Comparison of ENCODE assay signal across 22 cellular contexts in the genomic region with DNA sequence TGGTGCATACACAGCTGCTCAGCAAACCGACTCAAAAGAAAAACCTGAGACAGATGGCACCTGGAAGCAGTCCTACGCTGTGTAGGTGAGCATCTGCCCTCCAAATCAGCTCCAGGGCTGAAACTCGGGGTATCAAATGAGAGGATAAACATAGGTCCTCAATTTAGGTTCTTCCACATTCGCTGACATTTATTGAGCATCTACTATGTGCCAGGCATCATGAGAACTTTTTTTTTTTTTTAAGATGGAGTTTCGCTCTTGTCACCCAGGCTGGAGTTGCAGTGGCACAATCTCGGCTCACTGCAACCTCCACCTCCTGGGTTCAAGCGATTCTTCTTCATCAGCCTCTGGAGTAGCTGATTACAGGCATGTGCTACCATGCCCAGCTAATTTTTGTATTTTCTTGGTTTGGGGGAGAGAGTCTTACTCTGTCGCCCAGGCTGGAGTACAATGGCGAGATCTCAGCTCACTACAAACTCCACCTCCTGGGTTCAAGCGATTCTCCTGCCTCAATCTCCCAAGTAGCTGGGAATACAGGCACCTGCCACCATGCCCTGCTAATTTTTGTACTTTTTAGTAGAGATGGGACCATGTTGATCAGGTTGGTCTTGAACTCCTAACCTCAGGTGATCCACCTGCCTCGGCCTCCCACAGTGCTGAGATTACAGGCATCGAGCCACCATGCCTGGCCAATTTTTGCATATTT. TPM values are rescaled to one million over a fixed set of nuclear protein-coding genes. Genes with fewer than 3 reads are reported as not detected.
DNase-seq lines count a peak whose midpoint lies in the region; ATAC-seq and TF ChIP-seq lines count a peak whose summit lies in the region.
"Had no signal": no experiment of that assay in that cellular context is flagged by ENCODE, and none has a peak within 500 bp of the region (broad histone marks: within the 10 kb centered on the region; RNA-seq: fewer than 3 reads in every experiment).

No MANE protein-coding gene starts in this region.

- no peak overlapping the region for H3K56ac ChIP-seq in H9 (ENCODE audit: insufficient read length, low read depth, low read length)

- H3K4me3 ChIP-seq in thyroid gland (replicated peaks in 1 of 3), result no peak overlapping the region
- H3K4me3 ChIP-seq: GM23248 had no signal

- no peak overlapping the region for H2AK5ac ChIP-seq in H9 (ENCODE audit: insufficient read length, low read length)

- H3K9me3 Mint-ChIP-seq in activated T-cell treated with anti-CD3 and anti-CD28 coated beads, Interleukin-2, amount 50 U/mL, for 24 hours, result no peaks in the 10 kb centered on the region
- H3K9me3 Mint-ChIP-seq in activated B cell treated with CpG ODN at 0.5 μM for 24 hours (no peaks in the 10 kb centered on the region), H9 (no peaks in the 10 kb centered on the region)
- H3K9me3 Mint-ChIP-seq: CD4-positive, CD25-positive, alpha-beta regulatory T cell had no signal

- no peaks in the 10 kb centered on the region for H3K27me3 Mint-ChIP-seq in activated T-cell treated with anti-CD3 and anti-CD28 coated beads, Interleukin-2, amount 50 U/mL, for 24 hours
- no peaks in the 10 kb centered on the region for H3K27me3 Mint-ChIP-seq in activated B cell treated with CpG ODN at 0.5 μM for 24 hours
- no peaks in the 10 kb centered on the region for H3K27me3 Mint-ChIP-seq in H9 (ENCODE audit: low read depth)

- intact Hi-C loops in activated B cell treated with CpG ODN at 0.5 μM for 24 hours (cut with micrococcal nuclease), result loop anchor here (1.0 kb wide), 1 partner anchor 14 kb away; a partner anchor contains a TSS
- intact Hi-C loops in thyroid gland (cut with DNase I), result no loop called here

- H4K91ac ChIP-seq in H9 (ENCODE audit: insufficient read length, low read depth, low read length), result no peak overlapping the region

- no peak overlapping the region for H3K14ac ChIP-seq in H9 (ENCODE audit: insufficient read depth, low read length)

- H3K27me3 ChIP-seq in thyroid gland, result no peaks in the 10 kb centered on the region
- H3K27me3 ChIP-seq in H9 (ENCODE audit: insufficient read depth, low read length), result no peaks in the 10 kb centered on the region

- WGBS in thyroid gland, 2 donors, result 90 to 91% methylated on average over 12 of the region's 12 CpGs
- no CpG with 5 or more reads among the region's 12 CpGs for WGBS in H9 (ENCODE audit: extremely low coverage, insufficient read length, low lambda C conversion rate)

- H3K4me2 ChIP-seq in H9 (ENCODE audit: insufficient read depth, insufficient read length, low read length), result no peak overlapping the region

- H3K23me2 ChIP-seq in H9 (ENCODE audit: insufficient read length, low read depth, low read length, poor library complexity, severe bottlenecking), result no peaks in the 10 kb centered on the region

- no peak overlapping the region for H2BK5ac ChIP-seq in H9 (ENCODE audit: insufficient read length, low read length)

- H3K9ac ChIP-seq in H9 (ENCODE audit: extremely low read depth, insufficient read length, low read length), result no peak overlapping the region
- H3K9ac ChIP-seq: GM23248 had no signal

- TF ChIP-seq CTCF in activated B cell treated with CpG ODN at 0.5 μM for 24 hours (IDR thresholded peaks at IDR 0.05) (no peak), thyroid gland (IDR thresholded peaks at IDR 0.05) (no peak), H9 (conservative IDR thresholded peaks at IDR 0.05) (no peak)

- H3K18ac ChIP-seq in H9 (ENCODE audit: insufficient read length, low read depth, low read length), result no peak overlapping the region

- no peak for DNase-seq in activated T-cell treated with anti-CD3 and anti-CD28 coated beads, Interleukin-2, amount 50 U/mL, for 24 hours
- no peak for DNase-seq in activated T-cell treated with anti-CD3 and anti-CD28 coated beads for 4 hours
- DNase-seq in NCI-H2171 (lab: John Stamatoyannopoulos, UW), result peak; percentile 37
- DNase-seq in activated B cell treated with CpG ODN at 0.5 μM for 24 hours, result no peak
- no peak for DNase-seq in thyroid gland
- no peak for DNase-seq in H9
- no peak for DNase-seq in Kasumi-1 (lab: John Stamatoyannopoulos, UW)
- DNase-seq: 8988T; CD4-positive, CD25-positive, alpha-beta regulatory T cell; COR-L47; GM23248; HCEC 1CT; KG1; NCI-H1092; NCI-H1436 treated with DMSO at 0.1 percent for 48 hours; NCI-H2029 treated with DMSO at 0.1 percent for 48 hours; NCI-H510A; NCI-H748 treated with DMSO at 0.1 percent for 48 hours; SW 1271; T-helper 2 cell had no signal

- H3K79me2 ChIP-seq in H9 (ENCODE audit: insufficient read depth, low read length), result no peaks in the 10 kb centered on the region

- H2BK20ac ChIP-seq in H9 (ENCODE audit: low read depth, low read length, poor library complexity, severe bottlenecking), result no peak overlapping the region

- H3K27ac ChIP-seq in thyroid gland (peak overlapping the region in 2 of 3 donors; percentile 17 to 67), H9 (ENCODE audit: insufficient read length, low read depth, low read length) (no peak overlapping the region)
- H3K27ac ChIP-seq: GM23248 had no signal

- CTCF ChIA-PET in activated B cell treated with CpG ODN at 0.5 μM for 24 hours (lab: Charles Lee), result interaction anchor here (0.6 to 5.5 kb wide), 3 partner anchors 13 to 754 kb away, joined by 3 to 36 read pairs (median 3); a partner anchor contains a TSS

- H3K4ac ChIP-seq in H9 (ENCODE audit: low read depth, low read length), result no peak overlapping the region

- peaks cover 9 to 11% of the 10 kb centered on the region in 2 donors for H3K4me1 ChIP-seq in thyroid gland
- no peaks in the 10 kb centered on the region for H3K4me1 ChIP-seq in H9 (ENCODE audit: insufficient read depth, low read length)

- H3K36me3 Mint-ChIP-seq in activated T-cell treated with anti-CD3 and anti-CD28 coated beads, Interleukin-2, amount 50 U/mL, for 24 hours (ENCODE audit: low read depth), result peaks cover 65% of the 10 kb centered on the region
- H3K36me3 Mint-ChIP-seq in activated B cell treated with CpG ODN at 0.5 μM for 24 hours (ENCODE audit: low read depth) (peaks cover 42% of the 10 kb centered on the region), H9 (ENCODE audit: insufficient read depth in 1 of 3, low read depth in 3 of 3) (peaks cover 22 to 43% (median 35%) of the 10 kb centered on the region in 3 experiments; a peak in 6 of 7 replicates)

- H3K79me1 ChIP-seq in H9 (ENCODE audit: insufficient read depth, low read depth, low read length, poor library complexity, severe bottlenecking), result no peaks in the 10 kb centered on the region

- H3K9me3 ChIP-seq in thyroid gland (no peaks in the 10 kb centered on the region), H9 (ENCODE audit: control insufficient read depth, low read depth, low read length) (no peaks in the 10 kb centered on the region)

- H3K4me3 Mint-ChIP-seq in activated T-cell treated with anti-CD3 and anti-CD28 coated beads, Interleukin-2, amount 50 U/mL, for 24 hours, result no peak overlapping the region
- no peak overlapping the region for H3K4me3 Mint-ChIP-seq in activated B cell treated with CpG ODN at 0.5 μM for 24 hours
- no peak overlapping the region; a peak in 1 of 5 replicates for H3K4me3 Mint-ChIP-seq in H9
- H3K4me3 Mint-ChIP-seq: CD4-positive, CD25-positive, alpha-beta regulatory T cell had no signal

- H2AFZ ChIP-seq in H9 (ENCODE audit: low read length), result no peak overlapping the region
- H2AFZ ChIP-seq: GM23248 had no signal

- peak overlapping the region; percentile 59 for H3K27ac Mint-ChIP-seq in activated T-cell treated with anti-CD3 and anti-CD28 coated beads, Interleukin-2, amount 50 U/mL, for 24 hours
- H3K27ac Mint-ChIP-seq in activated B cell treated with CpG ODN at 0.5 μM for 24 hours (peak overlapping the region; percentile 88), H9 (no peak overlapping the region)
- H3K27ac Mint-ChIP-seq: CD4-positive, CD25-positive, alpha-beta regulatory T cell had no signal

- no peak overlapping the region for H2BK15ac ChIP-seq in H9 (ENCODE audit: low read depth, low read length)

- H4K8ac ChIP-seq in H9 (replicated peaks; ENCODE audit: insufficient read length, low read depth, low read length), result no peak overlapping the region

- POLR2A ChIA-PET in activated B cell treated with CpG ODN at 0.5 μM for 24 hours (lab: Charles Lee), result interaction anchor here (0.7 to 5.1 kb wide), 10 partner anchors 11 to 751 kb away, joined by 3 to 74 read pairs (median 6); a partner anchor contains a TSS

- H3T11ph ChIP-seq in H9 (ENCODE audit: low read length), result no peak overlapping the region

- no peak overlapping the region for H2BK12ac ChIP-seq in H9 (ENCODE audit: insufficient read length, low read depth, low read length)

- H4K5ac ChIP-seq in H9 (ENCODE audit: insufficient read length, low read depth, low read length), result no peak overlapping the region

- TF ChIP-seq POLR2A in thyroid gland (IDR thresholded peaks at IDR 0.05), result no peak

- no peak overlapping the region for H2BK120ac ChIP-seq in H9 (ENCODE audit: low read depth, low read length, poor library complexity, severe bottlenecking)

- ATAC-seq in activated B cell treated with CpG ODN at 0.5 μM for 24 hours (ENCODE audit: low read depth) (no peak), HG03039 (IDR thresholded peaks at IDR 0.05; ENCODE audit: unreplicated experiment) (no peak)

- H3K4me1 Mint-ChIP-seq in activated T-cell treated with anti-CD3 and anti-CD28 coated beads, Interleukin-2, amount 50 U/mL, for 24 hours (ENCODE audit: low read depth), result peaks cover 9% of the 10 kb centered on the region
- H3K4me1 Mint-ChIP-seq in activated B cell treated with CpG ODN at 0.5 μM for 24 hours, result peaks cover 37% of the 10 kb centered on the region
- H3K4me1 Mint-ChIP-seq in H9, result peaks cover 0 to 5% of the 10 kb centered on the region in 2 experiments; a peak in 2 of 4 replicates

- no peaks in the 10 kb centered on the region for H4K20me1 ChIP-seq in H9 (ENCODE audit: control insufficient read depth, insufficient read depth, insufficient read length)

- H3K23ac ChIP-seq in H9 (ENCODE audit: insufficient read length, low read depth, low read length), result no peak overlapping the region

- no peaks in the 10 kb centered on the region for H3K36me3 ChIP-seq in thyroid gland

RNA-seq across cellular contexts. Expression of a gene that starts 13.4 kb away (rescaled TPM):
- total RNA-seq in activated B cell treated with CpG ODN at 0.5 μM for 24 hours, result 19.3 and 21.1 TPM in 2 replicates
- 10 to 100 TPM in 2 of 4 donors, 1 to 10 TPM in 2; 5.4 to 16.3 (median 12.5) TPM for total RNA-seq in thyroid gland
- total RNA-seq in H9 (2021), result 13.7 and 14.1 TPM in 2 replicates

RNA-seq across cellular contexts. Expression of a gene that starts 14.1 kb away (rescaled TPM):
- total RNA-seq in activated B cell treated with CpG ODN at 0.5 μM for 24 hours (507 and 570 TPM in 2 replicates), thyroid gland (100 to 1,000 TPM; 133 to 279 (median 192) TPM), H9 (2021) (793 and 808 TPM in 2 replicates)

RNA-seq across cellular contexts. Expression of a gene that starts 24.8 kb away (rescaled TPM):
- total RNA-seq in activated B cell treated with CpG ODN at 0.5 μM for 24 hours (36.3 and 44.0 TPM in 2 replicates), thyroid gland (10 to 100 TPM; 13.7 to 22.3 (median 17.4) TPM), H9 (2021) (43.6 and 43.9 TPM in 2 replicates)

RNA-seq across cellular contexts. Expression of a gene that starts 27.4 kb away (rescaled TPM):
- total RNA-seq in activated B cell treated with CpG ODN at 0.5 μM for 24 hours (not detected in 2 replicates), thyroid gland (not detected), H9 (2021) (0.07 TPM in 1 of 2 replicates, not detected in the other)
- total RNA-seq: CD4-positive, CD25-positive, alpha-beta regulatory T cell; GM23248; MCF 10A had no signal

RNA-seq across cellular contexts. Expression of a gene that starts 37.8 kb away (rescaled TPM):
- total RNA-seq in activated B cell treated with CpG ODN at 0.5 μM for 24 hours (0.49 and 0.69 TPM in 2 replicates), thyroid gland (1 to 10 TPM in 3 of 4 donors, under 1 TPM in 1; 0.45 to 1.5 (median 1.2) TPM), H9 (2021) (0.55 and 0.61 TPM in 2 replicates)
- total RNA-seq: GM23248, MCF 10A had no signal

Comparison
In these comparisons a context has a peak if more than half of its experiments do, and no peak if none do; other contexts are left out.
1. H3K27ac Mint-ChIP-seq: peak in activated T-cell treated with anti-CD3 and anti-CD28 coated beads, Interleukin-2, amount 50 U/mL, for 24 hours (single experiment) and activated B cell treated with CpG ODN at 0.5 μM for 24 hours (single experiment); none in H9 (0 of 3).